In the genomic region with DNA sequence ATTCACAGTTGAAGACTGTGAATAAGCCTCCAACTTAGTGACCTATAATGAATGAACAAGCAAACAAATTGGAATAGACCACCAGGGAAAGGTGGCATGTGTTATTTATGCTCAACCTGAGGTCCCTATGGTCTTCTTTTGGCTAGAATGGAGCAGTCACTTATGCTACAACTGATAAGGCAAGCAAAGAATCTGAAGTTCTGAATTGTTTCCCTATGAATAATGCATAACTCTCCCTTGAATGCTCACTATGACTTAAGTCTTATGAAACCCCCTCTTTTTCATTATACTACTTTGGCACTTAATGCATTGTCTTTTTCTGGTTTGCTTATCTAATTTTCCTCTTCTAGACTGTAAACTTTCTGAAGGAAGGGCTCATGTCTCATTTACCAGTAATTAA, we compare ENCODE assay signal across 20 cellular contexts. TPM values are rescaled to one million over a fixed set of nuclear protein-coding genes. Genes with fewer than 3 reads are reported as not detected.
DNase-seq lines count a peak whose midpoint lies in the region; ATAC-seq, FAIRE-seq and TF ChIP-seq lines count a peak whose summit lies in the region.
"Had no signal": no experiment of that assay in that cellular context is flagged by ENCODE, and none has a peak within 500 bp of the region (broad histone marks: within the 10 kb centered on the region; RNA-seq: fewer than 3 reads in every experiment).

No MANE protein-coding gene starts in this region.

- no peaks in the 10 kb centered on the region for H3K9me2 ChIP-seq in hepatocyte (replicated peaks; ENCODE audit: insufficient read depth)

- peaks cover 3% of the 10 kb centered on the region for H3K9me3 ChIP-seq in astrocyte (ENCODE audit: insufficient read depth, low read depth, low read length)
- no peaks in the 10 kb centered on the region for H3K9me3 ChIP-seq in hepatocyte (ENCODE audit: low read depth)
- no peaks in the 10 kb centered on the region for H3K9me3 ChIP-seq in thoracic aorta
- H3K9me3 ChIP-seq in psoas muscle, result no peaks in the 10 kb centered on the region

- no peak for TF ChIP-seq CTCF in HFFc6 (IDR thresholded peaks at IDR 0.05)
- TF ChIP-seq CTCF in astrocyte (IDR thresholded peaks at IDR 0.05; ENCODE audit: insufficient read depth, low read depth, low read length), result no peak
- TF ChIP-seq CTCF in hepatocyte (IDR thresholded peaks at IDR 0.05; ENCODE audit: poor library complexity), result no peak
- TF ChIP-seq CTCF in thoracic aorta (IDR thresholded peaks at IDR 0.05), result no peak
- TF ChIP-seq CTCF in psoas muscle (IDR thresholded peaks at IDR 0.05), result no peak

- ATAC-seq in thoracic aorta (ENCODE audit: insufficient number of reproducible peaks, low FRiP score, low read depth) (no peak), HG03457 (IDR thresholded peaks at IDR 0.05; ENCODE audit: unreplicated experiment) (no peak), psoas muscle (no peak)
- ATAC-seq: WTC11 had no signal

- no peaks in the 10 kb centered on the region for H3K27me3 Mint-ChIP-seq in HFFc6 (ENCODE audit: insufficient read depth)
- no peaks in the 10 kb centered on the region for H3K27me3 Mint-ChIP-seq in astrocyte (ENCODE audit: low read depth, unreplicated experiment)

- intact Hi-C loops in psoas muscle (cut with DNase I), result loop anchor here in 1 of 2 donors (10.0 kb wide), 1 partner anchor 529 kb away; no protein-coding TSS in a partner anchor

- H3K4me2 ChIP-seq in astrocyte (ENCODE audit: low read length) (peak overlapping the region; percentile 78), hepatocyte (no peak overlapping the region)

- no peaks in the 10 kb centered on the region for H4K20me1 ChIP-seq in astrocyte (ENCODE audit: insufficient read depth, low read length)
- H4K20me1 ChIP-seq in hepatocyte (ENCODE audit: insufficient read depth, poor library complexity, severe bottlenecking), result no peaks in the 10 kb centered on the region

- no peak for FAIRE-seq in astrocyte (lab: Jason Lieb, UNC)

- H3K27ac Mint-ChIP-seq in HFFc6, result peak overlapping the region; percentile 87
- peak overlapping the region; percentile 73 for H3K27ac Mint-ChIP-seq in astrocyte (ENCODE audit: unreplicated experiment)
- H3K27ac Mint-ChIP-seq: CD8-positive, alpha-beta memory T cell; naive thymus-derived CD4-positive, alpha-beta T cell; WTC11 had no signal

- H3K4me1 ChIP-seq in astrocyte (ENCODE audit: insufficient read depth, low read length), result peaks cover 11% of the 10 kb centered on the region
- no peaks in the 10 kb centered on the region for H3K4me1 ChIP-seq in hepatocyte (ENCODE audit: insufficient read depth)
- peaks cover 8 to 26% of the 10 kb centered on the region in 2 donors for H3K4me1 ChIP-seq in thoracic aorta (ENCODE audit: control insufficient read depth in 1 of 2, low read depth in 2 of 2)
- peaks cover 9% of the 10 kb centered on the region for H3K4me1 ChIP-seq in psoas muscle

- H3K36me3 ChIP-seq in astrocyte (ENCODE audit: insufficient read depth, low read length) (no peaks in the 10 kb centered on the region), hepatocyte (replicated peaks; ENCODE audit: insufficient read depth, low read depth) (no peaks in the 10 kb centered on the region), thoracic aorta (no peaks in the 10 kb centered on the region), psoas muscle (ENCODE audit: insufficient read depth in 1 of 2, low read depth in 1 of 2) (no peaks in the 10 kb centered on the region)

- H3K9me3 Mint-ChIP-seq in HFFc6 (no peaks in the 10 kb centered on the region), astrocyte (ENCODE audit: unreplicated experiment) (no peaks in the 10 kb centered on the region)
- H3K9me3 Mint-ChIP-seq: CD8-positive, alpha-beta memory T cell; naive thymus-derived CD4-positive, alpha-beta T cell; WTC11 had no signal

- no peak overlapping the region for H3K4me3 ChIP-seq in astrocyte (ENCODE audit: insufficient read depth, low read depth, low read length)
- no peak overlapping the region for H3K4me3 ChIP-seq in hepatocyte
- H3K4me3 ChIP-seq in thoracic aorta, result no peak overlapping the region
- no peak overlapping the region for H3K4me3 ChIP-seq in psoas muscle
- H3K4me3 ChIP-seq: dorsolateral prefrontal cortex had no signal

- no peak overlapping the region for H2AFZ ChIP-seq in astrocyte (ENCODE audit: low read depth, low read length)
- H2AFZ ChIP-seq in hepatocyte, result no peak overlapping the region

- peak overlapping the region; percentile 60 for H3K9ac ChIP-seq in astrocyte (ENCODE audit: low read length)

- H3K36me3 Mint-ChIP-seq in HFFc6 (ENCODE audit: low read depth), result no peaks in the 10 kb centered on the region
- H3K36me3 Mint-ChIP-seq in astrocyte (ENCODE audit: low read depth, unreplicated experiment), result no peaks in the 10 kb centered on the region
- H3K36me3 Mint-ChIP-seq: CD8-positive, alpha-beta memory T cell; naive thymus-derived CD4-positive, alpha-beta T cell; WTC11 had no signal

- H3K79me2 ChIP-seq in astrocyte (ENCODE audit: insufficient read depth, low read length) (no peaks in the 10 kb centered on the region), hepatocyte (no peaks in the 10 kb centered on the region)

- H3K4me3 Mint-ChIP-seq in HFFc6 (peak overlapping the region; percentile 58), astrocyte (ENCODE audit: unreplicated experiment) (no peak overlapping the region)
- H3K4me3 Mint-ChIP-seq: CD8-positive, alpha-beta memory T cell; naive thymus-derived CD4-positive, alpha-beta T cell; WTC11 had no signal

- H3K27me3 ChIP-seq in astrocyte (ENCODE audit: insufficient read depth, low read length) (no peaks in the 10 kb centered on the region), hepatocyte (no peaks in the 10 kb centered on the region), thoracic aorta (replicated peaks; ENCODE audit: insufficient read depth) (no peaks in the 10 kb centered on the region), psoas muscle (ENCODE audit: insufficient read depth in 3 of 3, low read length in 2 of 3) (no peaks in the 10 kb centered on the region)

- DNase-seq in HFFc6 (peak; percentile 25), astrocyte (ENCODE audit: low read depth) (peak; percentile 86), hepatocyte (ENCODE audit: low spot score) (no peak), thoracic aorta (ENCODE audit: low spot score) (no peak), islet precursor cell (no peak), psoas muscle (no peak)
- DNase-seq: activated effector memory CD4-positive, alpha-beta T cell treated with Interleukin-2 at 50 U/mL for 16 hours; CD8-positive, alpha-beta memory T cell; DND-41; dorsolateral prefrontal cortex; GOT3; naive thymus-derived CD4-positive, alpha-beta T cell; NCI-H2081 treated with DMSO at 0.1 percent for 48 hours; NCI-H748 treated with DMSO at 0.1 percent for 48 hours; T-helper 1 cell had no signal

- peak overlapping the region; percentile 73 for H3K27ac ChIP-seq in astrocyte (ENCODE audit: low read depth, low read length)
- H3K27ac ChIP-seq in hepatocyte, result peak overlapping the region; percentile 22
- H3K27ac ChIP-seq in thoracic aorta, result peak overlapping the region; percentile 56 to 63
- no peak overlapping the region for H3K27ac ChIP-seq in psoas muscle

- H3K4me1 Mint-ChIP-seq in HFFc6 (ENCODE audit: low read depth) (peaks cover 72% of the 10 kb centered on the region), astrocyte (ENCODE audit: low read depth, unreplicated experiment) (peaks cover 23% of the 10 kb centered on the region)

RNA-seq across cellular contexts. Expression of gene GIMD1, which starts 2.6 kb away (rescaled TPM):
- not detected for total RNA-seq in HFFc6 (2021; fragmentation: NEBNext Ultra II Directional; extraction: Animal tissue kit (Norgen Biotek cat#: 25700))
- total RNA-seq in astrocyte (not detected in 2 replicates), hepatocyte (not detected in 2 replicates), thoracic aorta (not detected), psoas muscle (not detected)
- polyA plus RNA-seq in hepatocyte (not detected in 2 replicates), psoas muscle (under 1 TPM in 1 of 3 donors, not detected in 2; 0.04 TPM)
- total RNA-seq: CD8-positive, alpha-beta memory T cell; dorsolateral prefrontal cortex; liver; naive thymus-derived CD4-positive, alpha-beta T cell; posterior vena cava; temporal lobe; WTC11 had no signal
- polyA plus RNA-seq: CD8-positive, alpha-beta memory T cell; liver; naive thymus-derived CD4-positive, alpha-beta T cell had no signal

RNA-seq across cellular contexts. Expression of gene AIMP1, which starts 49.7 kb away (rescaled TPM):
- 10 to 100 TPM; 64.7 to 74.9 (median 70.8) TPM for total RNA-seq in HFFc6 (2021; fragmentation: NEBNext Ultra II Directional; extraction: Animal tissue kit (Norgen Biotek cat#: 25700))
- total RNA-seq in astrocyte (46.8 and 53.4 TPM in 2 replicates), hepatocyte (28.3 and 33.7 TPM in 2 replicates), thoracic aorta (10 to 100 TPM; 12.6 to 37.3 TPM), psoas muscle (10 to 100 TPM; 36.0 to 65.5 (median 53.4) TPM)
- polyA plus RNA-seq in hepatocyte (53.7 and 56.6 TPM in 2 replicates), psoas muscle (10 to 100 TPM; 26.0 to 35.0 (median 32.1) TPM)

RNA-seq across cellular contexts. Expression of gene TBCK, which starts 50.0 kb away (rescaled TPM):
- total RNA-seq in HFFc6 (2021; fragmentation: NEBNext Ultra II Directional; extraction: Animal tissue kit (Norgen Biotek cat#: 25700)), result 10 to 100 TPM; 21.4 to 37.0 (median 27.1) TPM
- total RNA-seq in astrocyte (25.8 and 27.9 TPM in 2 replicates), hepatocyte (46.0 and 49.7 TPM in 2 replicates), thoracic aorta (10 to 100 TPM; 32.9 to 46.3 TPM), psoas muscle (10 to 100 TPM in 3 of 4 donors, 1 to 10 TPM in 1; 9.7 to 16.8 (median 12.9) TPM)
- polyA plus RNA-seq in hepatocyte (19.8 and 20.4 TPM in 2 replicates), psoas muscle (1 to 10 TPM; 1.9 to 5.2 (median 3.7) TPM)

Comparison
In these comparisons a context has a peak if more than half of its experiments do, and no peak if none do; other contexts are left out.
1. DNase-seq: peak in HFFc6 (single experiment) and astrocyte (single experiment); none in hepatocyte (single experiment), thoracic aorta (single experiment), islet precursor cell (single experiment) and psoas muscle (0 of 2).